25 cellular contexts compared by ENCODE assay signal in the genomic region with DNA sequence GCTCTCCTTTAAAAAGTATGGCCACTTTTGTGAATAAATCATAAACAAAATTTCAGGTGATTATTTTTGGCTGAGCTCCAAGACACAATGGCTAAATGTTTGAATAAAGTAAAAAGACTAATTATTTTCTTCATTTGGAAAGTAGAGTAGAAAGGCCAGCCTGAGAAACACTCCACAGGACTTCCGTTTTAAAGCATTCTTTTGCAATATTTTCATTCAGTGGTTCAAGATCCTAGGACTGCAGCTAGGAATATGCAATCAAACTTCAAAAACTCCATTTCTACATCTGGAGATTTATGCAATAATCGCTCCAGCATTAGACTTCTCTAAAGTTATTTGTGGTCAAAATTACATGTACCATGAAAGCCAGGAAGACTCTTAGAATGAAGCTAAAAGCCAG.
"Had no signal": no experiment of that assay in that cellular context is flagged by ENCODE, and none has a peak within 500 bp of the region (broad histone marks: within the 10 kb centered on the region; RNA-seq: fewer than 3 reads in every experiment).

No MANE protein-coding gene starts in this region.

- H3K9ac ChIP-seq: KMS-11 had no signal

- DNase-seq: Kasumi-1, MM.1S, NCI-H1048, NCI-H1105, NCI-H1417, NCI-H1436 treated with DMSO at 0.1 percent for 48 hours, NCI-H1694, NCI-H187 treated with DMSO at 0.1 percent for 48 hours, NCI-H2029 treated with DMSO at 0.1 percent for 48 hours, NCI-H2171, NCI-H226, NCI-H446, NCI-H510A, NCI-H524 treated with DMSO at 0.1 percent for 48 hours, NCI-H69, NCI-H774, SHP77 treated with DMSO at 0.1 percent for 48 hours, SJCRH30, SW 1271, T-cell had no signal

- H3K36me3 Mint-ChIP-seq: T-cell had no signal

- H3K27ac ChIP-seq: HL-60, KMS-11, RWPE1, SJCRH30 had no signal

- H3K4me3 Mint-ChIP-seq: IgD-negative memory B cell, T-cell had no signal

- H3K9me3 ChIP-seq: SJCRH30 had no signal

- H3K4me1 Mint-ChIP-seq: T-cell had no signal

- H3K27ac Mint-ChIP-seq: IgD-negative memory B cell, T-cell had no signal

- H3K9me3 Mint-ChIP-seq: IgD-negative memory B cell, T-cell had no signal

- H3K4me3 ChIP-seq: K562, SJCRH30 had no signal

- H3K27me3 ChIP-seq: SJCRH30 had no signal

- H3K4me2 ChIP-seq: KMS-11 had no signal

- ATAC-seq: K562, T-cell had no signal

- H3K36me3 ChIP-seq: SJCRH30 had no signal
